Comparison of ENCODE assay signal across 16 cellular contexts in genomic region chr12:104729091-104729490, GRCh38.
"Had no signal": no experiment of that assay in that cellular context is flagged by ENCODE, and none has a peak within 500 bp of the region (broad histone marks: within the 10 kb centered on the region; RNA-seq: fewer than 3 reads in every experiment).

No MANE protein-coding gene starts in this region.

- ATAC-seq: foreskin keratinocyte had no signal

- H3K36me3 ChIP-seq: ovary, stomach, thoracic aorta had no signal

- H3K9me3 ChIP-seq: ovary, stomach, thoracic aorta had no signal

- H3K9me3 Mint-ChIP-seq: memory B cell, nephron progenitor cell had no signal

- H3K4me1 ChIP-seq: foreskin keratinocyte had no signal

- H3K27ac ChIP-seq: foreskin keratinocyte, ovary, thoracic aorta had no signal

- H3K4me3 ChIP-seq: ovary, stomach, thoracic aorta had no signal

- H3K27me3 ChIP-seq: foreskin keratinocyte, ovary, stomach had no signal

- H3K27ac Mint-ChIP-seq: nephron progenitor cell had no signal

- FAIRE-seq: TTC549 had no signal

- H3K4me3 Mint-ChIP-seq: memory B cell, nephron progenitor cell had no signal

- DNase-seq: activated CD4-positive, alpha-beta T cell treated with anti-CD3 and anti-CD28 coated beads, Interleukin-2, amount 50 U/mL, for 4 hours; activated CD4-positive, CD25-positive, alpha-beta regulatory T cell treated with anti-CD3 and anti-CD28 coated beads, Interleukin-2, amount 50 U/mL, for 72 hours; activated CD8-positive, alpha-beta memory T cell treated with anti-CD3 and anti-CD28 coated beads, Interleukin-2, amount 50 U/mL, for 4 hours; activated naive CD4-positive, alpha-beta T cell treated with anti-CD3 and anti-CD28 coated beads, Interleukin-2, amount 50 U/mL, for 16 hours; amniotic stem cell; foreskin keratinocyte; head of caudate nucleus; nephron progenitor cell; ovary; stimulated activated CD4-positive, alpha-beta T cell treated with anti-CD3 and anti-CD28 coated beads, Interleukin-15, amount 100 ng/mL, for 24 hours; stimulated activated CD4-positive, alpha-beta T cell treated with anti-CD3 and anti-CD28 coated beads, Interleukin-4, amount 100 ng/mL, for 24 hours; stomach; T-helper 2 cell had no signal
